ENCODE assay signal across 24 cellular contexts in genomic region chr6:100618349-100618671, GRCh38.
"Had no signal": no experiment of that assay in that cellular context is flagged by ENCODE, and none has a peak within 500 bp of the region (broad histone marks: within the 10 kb centered on the region; RNA-seq: fewer than 3 reads in every experiment).

No MANE protein-coding gene starts in this region.

- H3K4me1 Mint-ChIP-seq: activated B cell treated with CpG ODN at 0.5 μM for 24 hours; activated CD4-positive, alpha-beta T cell treated with anti-CD3 and anti-CD28 coated beads for 36 hours; nephron; stimulated activated naive CD8-positive, alpha-beta T cell treated with anti-CD3 and anti-CD28 coated beads, Interleukin-15, amount 100 ng/mL, for 72 hours; T-cell had no signal

- H3K9me3 Mint-ChIP-seq: memory B cell had no signal

- H3K4me1 ChIP-seq: ascending aorta, colonic mucosa, gastroesophageal sphincter, heart left ventricle, prostate gland, tibial nerve had no signal

- H3K27me3 Mint-ChIP-seq: activated B cell treated with CpG ODN at 0.5 μM for 24 hours; activated CD4-positive, alpha-beta T cell treated with anti-CD3 and anti-CD28 coated beads for 36 hours; memory B cell; stimulated activated naive CD8-positive, alpha-beta T cell treated with anti-CD3 and anti-CD28 coated beads, Interleukin-15, amount 100 ng/mL, for 72 hours; T-cell had no signal

- H3K27me3 ChIP-seq: ascending aorta, colonic mucosa, esophagus squamous epithelium, gastroesophageal sphincter, heart left ventricle, neutrophil, ovary, tibial nerve had no signal

- H3K27ac Mint-ChIP-seq: activated B cell treated with CpG ODN at 0.5 μM for 24 hours; memory B cell; nephron; T-cell; T-helper 2 cell treated with Interferon-gamma antibody and Interleukin-4, amounts not matched to agents 5 μg/mL and 100 μg/mL, for 36 hours had no signal

- ATAC-seq: gastroesophageal sphincter; heart left ventricle; left cardiac atrium; stimulated activated naive CD8-positive, alpha-beta T cell treated with anti-CD3 and anti-CD28 coated beads, Interleukin-15, amount 100 ng/mL, for 72 hours; T-cell had no signal

- H3K4me3 Mint-ChIP-seq: activated B cell treated with CpG ODN at 0.5 μM for 24 hours; activated CD4-positive, alpha-beta T cell treated with anti-CD3 and anti-CD28 coated beads for 36 hours; memory B cell; nephron; stimulated activated naive CD8-positive, alpha-beta T cell treated with anti-CD3 and anti-CD28 coated beads, Interleukin-15, amount 100 ng/mL, for 72 hours; T-cell; T-helper 2 cell treated with Interferon-gamma antibody and Interleukin-4, amounts not matched to agents 5 μg/mL and 100 μg/mL, for 36 hours had no signal

- H3K27ac ChIP-seq: ascending aorta, colonic mucosa, esophagus squamous epithelium, gastroesophageal sphincter, neutrophil, ovary, prostate gland, tibial nerve had no signal

- H3K4me3 ChIP-seq: ascending aorta, colonic mucosa, esophagus squamous epithelium, gastroesophageal sphincter, heart left ventricle, ovary, prostate gland, tibial nerve had no signal

- DNase-seq: activated B cell treated with CpG ODN at 0.5 μM for 24 hours; activated CD4-positive, alpha-beta T cell treated with anti-CD3 and anti-CD28 coated beads for 36 hours; activated CD4-positive, alpha-beta T cell treated with anti-CD3 and anti-CD28 coated beads, Interleukin-2, amount 50 U/mL, for 4 hours; activated CD8-positive, alpha-beta memory T cell treated with anti-CD3 and anti-CD28 coated beads, Interleukin-2, amount 50 U/mL, for 48 hours; activated effector memory CD4-positive, alpha-beta T cell treated with anti-CD3 and anti-CD28 coated beads, Interleukin-2, amount 50 U/mL, for 16 hours; activated naive CD4-positive, alpha-beta T cell treated with anti-CD3 and anti-CD28 coated beads, Interleukin-2, amount 50 U/mL, for 16 hours; activated T-cell treated with anti-CD3 and anti-CD28 coated beads, Interleukin-2, amount 50 U/mL, for 48 hours; colonic mucosa; esophagus squamous epithelium; heart left ventricle; left cardiac atrium; ovary; stimulated activated CD4-positive, alpha-beta T cell treated with anti-CD3 and anti-CD28 coated beads, Interleukin-12 subunit alpha, Interleukin-12 subunit beta, amount 100 ng/mL, for 4 hours; stimulated activated CD4-positive, alpha-beta T cell treated with anti-CD3 and anti-CD28 coated beads, Interleukin-4, amount 100 ng/mL, for 4 hours; stimulated activated naive CD8-positive, alpha-beta T cell treated with anti-CD3 and anti-CD28 coated beads, Interleukin-15, amount 100 ng/mL, for 72 hours; T-cell had no signal

- H3K36me3 ChIP-seq: colonic mucosa, neutrophil, ovary, prostate gland had no signal

- H3K9me3 ChIP-seq: ascending aorta, colonic mucosa, gastroesophageal sphincter, neutrophil, ovary, prostate gland, tibial nerve had no signal
